In the genomic region with DNA sequence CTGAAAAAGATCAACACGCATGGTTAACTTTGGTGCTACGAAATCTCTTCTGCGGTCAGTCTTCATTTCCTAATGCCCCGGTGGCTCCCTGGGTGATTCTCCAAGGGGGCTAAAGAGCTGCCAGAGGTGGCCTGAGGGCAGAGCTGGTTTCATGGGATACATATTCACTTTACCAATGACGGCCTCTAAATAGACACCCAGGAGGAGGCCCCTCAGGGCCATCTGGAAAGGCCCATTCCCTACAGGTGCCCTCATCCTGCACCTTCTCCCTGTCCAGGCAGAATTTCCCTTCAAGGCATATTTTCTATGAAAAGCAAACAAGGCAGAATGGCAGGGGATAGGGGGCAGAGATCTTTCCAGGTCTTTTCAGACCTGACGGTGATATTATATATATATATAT, we compare ENCODE assay signal across 29 cellular contexts. TPM values are rescaled to one million over a fixed set of nuclear protein-coding genes. Genes with fewer than 3 reads are reported as not detected.
DNase-seq lines count a peak whose midpoint lies in the region; ATAC-seq and TF ChIP-seq lines count a peak whose summit lies in the region.
"Had no signal": no experiment of that assay in that cellular context is flagged by ENCODE, and none has a peak within 500 bp of the region (broad histone marks: within the 10 kb centered on the region; RNA-seq: fewer than 3 reads in every experiment).

No MANE protein-coding gene starts in this region.

- no peak overlapping the region for H3K4me3 Mint-ChIP-seq in osteocyte (ENCODE audit: unreplicated experiment)
- H3K4me3 Mint-ChIP-seq: CD14-positive monocyte; CD4-positive, alpha-beta memory T cell; CD4-positive, CD25-positive, alpha-beta regulatory T cell; CD8-positive, alpha-beta memory T cell had no signal

- H3K27me3 ChIP-seq in neuronal stem cell (ENCODE audit: control insufficient read depth in 3 of 3, insufficient read depth in 3 of 3, low read depth in 1 of 3, low read length in 3 of 3): peaks cover 0 to 11% (median 0%) of the 10 kb centered on the region in 3 experiments
- H3K27me3 ChIP-seq: BE2C had no signal

- peaks cover 23 to 34% of the 10 kb centered on the region in 2 donors for H3K4me1 ChIP-seq in neuronal stem cell (ENCODE audit: control insufficient read depth in 2 of 2, insufficient read depth in 1 of 2, low read depth in 1 of 2, low read length in 2 of 2)

- no peak overlapping the region for H4K91ac ChIP-seq in neuronal stem cell (ENCODE audit: low read depth, low read length, poor library complexity)

- no peak overlapping the region for H3K4ac ChIP-seq in neuronal stem cell (ENCODE audit: low read length)

- no peak overlapping the region for H3K4me2 ChIP-seq in neuronal stem cell (ENCODE audit: insufficient read depth, low read length, poor library complexity, severe bottlenecking)

- H3K27ac ChIP-seq in neuronal stem cell (replicated peaks; ENCODE audit: low read length): no peak overlapping the region
- H3K27ac ChIP-seq: 22Rv1 had no signal

- H2BK12ac ChIP-seq in neuronal stem cell (ENCODE audit: low read length): no peak overlapping the region

- H2AFZ ChIP-seq in neuronal stem cell (ENCODE audit: low read length): no peak overlapping the region

- no peaks in the 10 kb centered on the region for H3K36me3 Mint-ChIP-seq in osteocyte (ENCODE audit: unreplicated experiment)
- H3K36me3 Mint-ChIP-seq: CD14-positive monocyte; CD4-positive, alpha-beta memory T cell; CD4-positive, CD25-positive, alpha-beta regulatory T cell; CD8-positive, alpha-beta memory T cell had no signal

- H3K4me3 ChIP-seq in neuronal stem cell (ENCODE audit: low read length in 2 of 2): no peak overlapping the region
- H3K4me3 ChIP-seq: GM12878 had no signal

- H2BK15ac ChIP-seq in neuronal stem cell (ENCODE audit: low read length): no peak overlapping the region

- ATAC-seq in GM18519 (IDR thresholded peaks at IDR 0.05; ENCODE audit: low FRiP score, unreplicated experiment): no peak
- no peak for ATAC-seq in left ventricle myocardium superior
- ATAC-seq: GM12878 had no signal

- H3K14ac ChIP-seq in neuronal stem cell (ENCODE audit: low read length): no peak overlapping the region

- no peak overlapping the region for H3K23ac ChIP-seq in neuronal stem cell (ENCODE audit: low read depth, low read length, poor library complexity)

- H3K18ac ChIP-seq in neuronal stem cell (ENCODE audit: low read length): no peak overlapping the region

- no peaks in the 10 kb centered on the region for H3K79me1 ChIP-seq in neuronal stem cell (ENCODE audit: low read depth, low read length)

- peaks cover 2% of the 10 kb centered on the region for H3K4me1 Mint-ChIP-seq in osteocyte (ENCODE audit: unreplicated experiment)
- H3K4me1 Mint-ChIP-seq: CD4-positive, alpha-beta memory T cell; CD4-positive, CD25-positive, alpha-beta regulatory T cell; CD8-positive, alpha-beta memory T cell had no signal

- no peak overlapping the region for H2BK5ac ChIP-seq in neuronal stem cell (ENCODE audit: low read length)

- no peak overlapping the region for H3K27ac Mint-ChIP-seq in osteocyte (ENCODE audit: unreplicated experiment)
- H3K27ac Mint-ChIP-seq: CD4-positive, alpha-beta memory T cell; CD4-positive, CD25-positive, alpha-beta regulatory T cell; CD8-positive, alpha-beta memory T cell had no signal

- no peak overlapping the region for H3K9ac ChIP-seq in neuronal stem cell (ENCODE audit: low read depth, low read length, poor library complexity)

- no CpG with 5 or more reads among the region's 6 CpGs for WGBS in neuronal stem cell (ENCODE audit: extremely low coverage in 2 of 2, insufficient read length in 2 of 2, insufficient replicate concordance in 1 of 2), 2 donors

- no peak overlapping the region for H4K8ac ChIP-seq in neuronal stem cell (ENCODE audit: low read depth, low read length)

- no peaks in the 10 kb centered on the region for H3K9me3 Mint-ChIP-seq in osteocyte (ENCODE audit: unreplicated experiment)
- H3K9me3 Mint-ChIP-seq: CD14-positive monocyte; CD4-positive, alpha-beta memory T cell; CD4-positive, CD25-positive, alpha-beta regulatory T cell; CD8-positive, alpha-beta memory T cell had no signal

- peak overlapping the region; percentile 17 for H2AK5ac ChIP-seq in neuronal stem cell (ENCODE audit: low read depth, low read length)

- no peaks in the 10 kb centered on the region for H3K36me3 ChIP-seq in neuronal stem cell (replicated peaks in 1 of 2; ENCODE audit: control insufficient read depth in 2 of 2, insufficient read depth in 2 of 2, low read length in 2 of 2)
- H3K36me3 ChIP-seq: BE2C had no signal

- intact Hi-C loops in posterior vena cava (cut with DNase I) (no loop called here), left ventricle myocardium superior (cut with micrococcal nuclease) (no loop called here)

- no peak overlapping the region for H2BK120ac ChIP-seq in neuronal stem cell (ENCODE audit: low read depth, low read length)

- DNase-seq in NCI-H146 (lab: John Stamatoyannopoulos, UW): peak; percentile 7
- no peak for DNase-seq in NCI-H146 treated with DMSO at 0.1 percent for 48 hours (lab: John Stamatoyannopoulos, UW; ENCODE audit: unreplicated experiment)
- DNase-seq in NCI-H69 (lab: John Stamatoyannopoulos, UW): peak; percentile 69
- DNase-seq in neuronal stem cell (ENCODE audit: low spot score): no peak
- peak; percentile 18 for DNase-seq in posterior vena cava (ENCODE audit: low spot score)
- DNase-seq in left ventricle myocardium superior: no peak
- DNase-seq in osteocyte (ENCODE audit: extremely low spot score, unreplicated experiment): no peak
- DNase-seq: ACHN; BE2C; C1 segment of cervical spinal cord; CD4-positive, alpha-beta memory T cell; CD4-positive, CD25-positive, alpha-beta regulatory T cell; CD8-positive, alpha-beta memory T cell; COR-L47; DMS 273 treated with DMSO at 0.1 percent for 48 hours; DMS153; DMS53; DMS79; DND-41; EL; GDM1 had no signal

- H3K9me3 ChIP-seq in neuronal stem cell (replicated peaks in 1 of 2; ENCODE audit: control insufficient read depth in 2 of 2, insufficient read depth in 1 of 2, low read depth in 1 of 2, low read length in 2 of 2): no peaks in the 10 kb centered on the region
- H3K9me3 ChIP-seq: BE2C had no signal

- peaks cover 43% of the 10 kb centered on the region for H3K27me3 Mint-ChIP-seq in osteocyte (ENCODE audit: unreplicated experiment)
- H3K27me3 Mint-ChIP-seq: CD4-positive, alpha-beta memory T cell had no signal

- TF ChIP-seq CTCF in osteocyte (IDR thresholded peaks at IDR 0.05): no peak

RNA-seq across cellular contexts. Expression of a gene that starts 12.5 kb away (rescaled TPM):
- 0.01 TPM for polyA plus RNA-seq in neuronal stem cell (2013, experiment 1 of 2)
- 0.03 TPM for polyA plus RNA-seq in neuronal stem cell (2013, experiment 2 of 2)
- not detected for total RNA-seq in posterior vena cava
- total RNA-seq in left ventricle myocardium superior: not detected
- total RNA-seq in osteocyte: not detected in 2 replicates
- total RNA-seq: A673; CD4-positive, alpha-beta memory T cell; CD4-positive, CD25-positive, alpha-beta regulatory T cell; CD8-positive, alpha-beta memory T cell; Daoy; G401 had no signal
- polyA plus RNA-seq: AG04450; CD14-positive monocyte; CD4-positive, alpha-beta memory T cell; CD4-positive, CD25-positive, alpha-beta regulatory T cell; CD8-positive, alpha-beta memory T cell had no signal

RNA-seq across cellular contexts. Expression of a gene that starts 54.3 kb away (rescaled TPM):
- 0.04 TPM for polyA plus RNA-seq in neuronal stem cell (2013, experiment 1 of 2)
- polyA plus RNA-seq in neuronal stem cell (2013, experiment 2 of 2): 0.07 TPM
- total RNA-seq in posterior vena cava: under 1 TPM; 0.14 to 0.19 TPM
- not detected for total RNA-seq in left ventricle myocardium superior
- not detected in 2 replicates for total RNA-seq in osteocyte
- total RNA-seq: CD8-positive, alpha-beta memory T cell; Daoy; G401; GM12878 had no signal
- polyA plus RNA-seq: AG04450; CD4-positive, alpha-beta memory T cell; CD4-positive, CD25-positive, alpha-beta regulatory T cell; CD8-positive, alpha-beta memory T cell had no signal

Comparison
In these comparisons a context has a peak if more than half of its experiments do, and no peak if none do; other contexts are left out.
1. DNase-seq: peak in NCI-H146 (single experiment), NCI-H69 (single experiment) and posterior vena cava (single experiment); none in NCI-H146 treated with DMSO at 0.1 percent for 48 hours (single experiment), neuronal stem cell (single experiment), left ventricle myocardium superior (single experiment) and osteocyte (single experiment).